ENCODE assay signal across 29 cellular contexts in the genomic region with DNA sequence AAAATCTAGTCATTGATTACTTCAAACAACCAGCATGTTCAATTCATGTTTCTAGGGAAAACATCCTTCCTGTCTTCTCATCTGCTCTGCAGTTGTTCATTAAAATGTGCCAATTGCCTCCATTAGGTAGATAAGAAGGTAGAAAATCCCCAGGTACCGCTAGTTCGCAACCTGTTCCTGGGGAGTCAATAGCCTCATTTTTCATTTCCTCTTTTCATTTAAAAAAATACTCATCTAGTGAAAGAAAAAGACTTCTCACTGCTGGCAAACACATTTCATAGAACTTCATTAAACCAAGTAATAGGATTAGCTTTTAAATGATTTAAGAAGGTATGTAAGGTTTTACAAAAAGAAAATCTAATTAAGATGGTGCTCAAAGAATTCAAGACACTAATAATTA.
"Had no signal": no experiment of that assay in that cellular context is flagged by ENCODE, and none has a peak within 500 bp of the region (broad histone marks: within the 10 kb centered on the region; RNA-seq: fewer than 3 reads in every experiment).

No MANE protein-coding gene starts in this region.

- H3K4me2 ChIP-seq: hepatocyte had no signal

- H2AFZ ChIP-seq: hepatocyte had no signal

- H3K4me3 ChIP-seq: adrenal gland, body of pancreas, colonic mucosa, esophagus squamous epithelium, gastroesophageal sphincter, heart right ventricle, hepatocyte had no signal

- H3K79me2 ChIP-seq: hepatocyte had no signal

- ATAC-seq: activated CD4-positive, alpha-beta T cell treated with anti-CD3 and anti-CD28 coated beads for 36 hours; activated CD8-positive, alpha-beta memory T cell treated with anti-CD3 and anti-CD28 coated beads, Interleukin-2, amount 10 ng/mL, durations not matched to agents 7 days and 5 days; activated CD8-positive, alpha-beta T cell treated with anti-CD3 and anti-CD28 coated beads, Interleukin-2, amount 10 ng/mL, durations not matched to agents 7 days and 5 days; activated naive CD8-positive, alpha-beta T cell treated with anti-CD3 and anti-CD28 coated beads, Interleukin-2, amount 50 U/mL, for 24 hours; body of pancreas; gastroesophageal sphincter; heart right ventricle had no signal

- H3K36me3 ChIP-seq: adrenal gland, colonic mucosa, esophagus squamous epithelium, gastroesophageal sphincter, heart right ventricle had no signal

- DNase-seq: activated CD4-positive, alpha-beta memory T cell treated with anti-CD3 and anti-CD28 coated beads for 36 hours; activated CD4-positive, alpha-beta T cell treated with anti-CD3 and anti-CD28 coated beads for 36 hours; activated CD4-positive, alpha-beta T cell treated with anti-CD3 and anti-CD28 coated beads, Interleukin-2, amount 10 ng/mL, durations not matched to agents 24 days and 14 days; activated CD4-positive, CD25-positive, alpha-beta regulatory T cell; activated CD4-positive, CD25-positive, alpha-beta regulatory T cell treated with anti-CD3 and anti-CD28 coated beads, Interleukin-2, amount 50 U/mL, for 72 hours; activated CD8-positive, alpha-beta memory T cell treated with anti-CD3 and anti-CD28 coated beads, Interleukin-2, amount 10 ng/mL, durations not matched to agents 7 days and 5 days; activated CD8-positive, alpha-beta memory T cell treated with anti-CD3 and anti-CD28 coated beads, Interleukin-2, amount 50 U/mL, for 4 hours; activated CD8-positive, alpha-beta T cell treated with anti-CD3 and anti-CD28 coated beads, Interleukin-2, amount 10 ng/mL, durations not matched to agents 7 days and 5 days; activated effector memory CD4-positive, alpha-beta T cell treated with anti-CD3 and anti-CD28 coated beads, Interleukin-2, amount 50 U/mL, for 16 hours; activated naive CD4-positive, alpha-beta T cell treated with anti-CD3 and anti-CD28 coated beads for 36 hours; activated naive CD8-positive, alpha-beta T cell treated with anti-CD3 and anti-CD28 coated beads for 36 hours; activated naive CD8-positive, alpha-beta T cell treated with anti-CD3 and anti-CD28 coated beads, Interleukin-2, amount 50 U/mL, for 24 hours; activated T-cell treated with anti-CD3 and anti-CD28 coated beads, Interleukin-2, amount 50 U/mL, for 1 hour; activated T-cell treated with anti-CD3 and anti-CD28 coated beads, Interleukin-2, amount 50 U/mL, for 48 hours; adrenal gland; amygdala; aorta; body of pancreas; central memory CD4-positive, alpha-beta T cell; cerebellar nuclear complex; colonic mucosa; effector CD8-positive, alpha-beta T cell; esophagus squamous epithelium; foreskin melanocyte; heart right ventricle; T1000 had no signal

- H3K27me3 ChIP-seq: adrenal gland, body of pancreas, colonic mucosa, esophagus squamous epithelium, hepatocyte had no signal

- H3K27ac ChIP-seq: adrenal gland, body of pancreas, colonic mucosa, epithelial cell of prostate, esophagus squamous epithelium, gastroesophageal sphincter, heart right ventricle, hepatocyte had no signal

- H3K4me1 ChIP-seq: body of pancreas, colonic mucosa, esophagus squamous epithelium, gastroesophageal sphincter, heart right ventricle had no signal

- H3K9me3 ChIP-seq: adrenal gland, body of pancreas, colonic mucosa, esophagus squamous epithelium, gastroesophageal sphincter, heart right ventricle had no signal
